In the genomic region with DNA sequence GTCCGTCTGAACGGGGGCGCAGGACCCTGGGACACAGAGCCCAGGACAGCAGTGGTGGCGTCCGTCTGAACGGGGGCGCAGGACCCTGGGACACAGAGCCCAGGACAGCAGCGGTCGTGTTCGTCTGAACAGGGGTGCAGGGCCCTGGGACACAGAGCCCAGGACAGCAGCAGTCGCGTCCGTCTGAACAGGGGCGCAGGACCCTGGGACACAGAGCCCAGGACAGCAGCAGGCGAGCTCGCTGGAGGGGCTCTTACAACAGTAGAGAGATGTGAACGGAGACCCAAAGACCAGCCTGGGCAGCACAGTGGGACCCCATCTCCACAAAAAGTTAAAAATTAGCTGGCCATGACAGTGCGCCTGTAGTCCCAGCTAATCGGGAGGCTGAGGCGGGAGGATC, we compare ENCODE assay signal across 32 cellular contexts. TPM values are rescaled to one million over a fixed set of nuclear protein-coding genes. Genes with fewer than 3 reads are reported as not detected.
"Had no signal": no experiment of that assay in that cellular context is flagged by ENCODE, and none has a peak within 500 bp of the region (broad histone marks: within the 10 kb centered on the region; RNA-seq: fewer than 3 reads in every experiment).

No MANE protein-coding gene starts in this region.

- H3K27me3 ChIP-seq: adrenal gland, ascending aorta, breast epithelium, cardiac muscle cell, esophagus muscularis mucosa, foreskin keratinocyte, gastrocnemius medialis had no signal

- H3K36me3 ChIP-seq: breast epithelium had no signal

- H3K4me3 Mint-ChIP-seq: activated CD4-positive, alpha-beta memory T cell treated with anti-CD3 and anti-CD28 coated beads, Interleukin-2, amount 10 ng/mL, durations not matched to agents 7 days and 5 days; activated CD4-positive, alpha-beta T cell treated with anti-CD3 and anti-CD28 coated beads, Interleukin-2, amount 10 ng/mL, durations not matched to agents 7 days and 5 days; activated naive CD4-positive, alpha-beta T cell treated with anti-CD3 and anti-CD28 coated beads, Interleukin-2, amount 50 U/mL, for 24 hours; activated naive CD8-positive, alpha-beta T cell treated with anti-CD3 and anti-CD28 coated beads for 36 hours; activated naive CD8-positive, alpha-beta T cell treated with anti-CD3 and anti-CD28 coated beads, Interleukin-2, amount 50 U/mL, for 24 hours; activated T-cell treated with anti-CD3 and anti-CD28 coated beads, Interleukin-2, amount 50 U/mL, for 24 hours; activated T-cell treated with anti-CD3 and anti-CD28 coated beads, Interleukin-2, amount 50 U/mL, for 72 hours; brain; effector memory CD8-positive, alpha-beta T cell had no signal

- H3K27ac ChIP-seq: adrenal gland, ascending aorta, breast epithelium, cardiac muscle cell, esophagus muscularis mucosa, foreskin keratinocyte, gastrocnemius medialis had no signal

- H3K4me3 ChIP-seq: adrenal gland, ascending aorta, breast epithelium, cardiac muscle cell, esophagus muscularis mucosa, gastrocnemius medialis had no signal

- H3K27ac Mint-ChIP-seq: activated CD4-positive, alpha-beta memory T cell treated with anti-CD3 and anti-CD28 coated beads, Interleukin-2, amount 10 ng/mL, durations not matched to agents 7 days and 5 days; activated CD4-positive, alpha-beta T cell treated with anti-CD3 and anti-CD28 coated beads, Interleukin-2, amount 10 ng/mL, durations not matched to agents 7 days and 5 days; activated naive CD4-positive, alpha-beta T cell treated with anti-CD3 and anti-CD28 coated beads, Interleukin-2, amount 50 U/mL, for 24 hours; activated naive CD8-positive, alpha-beta T cell treated with anti-CD3 and anti-CD28 coated beads for 36 hours; activated naive CD8-positive, alpha-beta T cell treated with anti-CD3 and anti-CD28 coated beads, Interleukin-2, amount 50 U/mL, for 24 hours; activated T-cell treated with anti-CD3 and anti-CD28 coated beads, Interleukin-2, amount 50 U/mL, for 24 hours; activated T-cell treated with anti-CD3 and anti-CD28 coated beads, Interleukin-2, amount 50 U/mL, for 72 hours; brain had no signal

- DNase-seq: activated CD4-positive, alpha-beta memory T cell treated with anti-CD3 and anti-CD28 coated beads, Interleukin-2, amount 10 ng/mL, durations not matched to agents 7 days and 5 days; activated CD4-positive, alpha-beta T cell treated with anti-CD3 and anti-CD28 coated beads for 1 hour; activated CD4-positive, alpha-beta T cell treated with anti-CD3 and anti-CD28 coated beads for 4 hours; activated CD4-positive, alpha-beta T cell treated with anti-CD3 and anti-CD28 coated beads, Interleukin-2, amount 10 ng/mL, durations not matched to agents 7 days and 5 days; activated CD4-positive, alpha-beta T cell treated with anti-CD3 and anti-CD28 coated beads, Interleukin-2, amount 50 U/mL, for 4 hours; activated CD8-positive, alpha-beta memory T cell treated with anti-CD3 and anti-CD28 coated beads, Interleukin-2, amount 50 U/mL, for 48 hours; activated gamma-delta T cell; activated naive CD4-positive, alpha-beta T cell; activated naive CD8-positive, alpha-beta T cell treated with anti-CD3 and anti-CD28 coated beads for 36 hours; activated naive CD8-positive, alpha-beta T cell treated with anti-CD3 and anti-CD28 coated beads, Interleukin-2, amount 50 U/mL, for 24 hours; activated T-cell treated with anti-CD3 and anti-CD28 coated beads for 4 hours; activated T-cell treated with anti-CD3 and anti-CD28 coated beads, Interleukin-2, amount 50 U/mL, for 24 hours; activated T-cell treated with anti-CD3 and anti-CD28 coated beads, Interleukin-2, amount 50 U/mL, for 72 hours; adrenal gland; amygdala; central memory CD4-positive, alpha-beta T cell; cerebellar nuclear complex; cortex of kidney; dermis blood vessel endothelial cell; effector CD4-positive, alpha-beta T cell; effector memory CD8-positive, alpha-beta T cell; erythroblast; foreskin keratinocyte; gastrocnemius medialis; glutamatergic neuron; T-helper 2 cell had no signal

- ATAC-seq: activated naive CD8-positive, alpha-beta T cell treated with anti-CD3 and anti-CD28 coated beads, Interleukin-2, amount 50 U/mL, for 24 hours; activated T-cell treated with anti-CD3 and anti-CD28 coated beads, Interleukin-2, amount 50 U/mL, for 72 hours; effector memory CD8-positive, alpha-beta T cell; foreskin keratinocyte; gastrocnemius medialis had no signal

- H3K4me1 ChIP-seq: adrenal gland, ascending aorta, breast epithelium, esophagus muscularis mucosa, foreskin keratinocyte, gastrocnemius medialis had no signal

- H3K4me1 Mint-ChIP-seq: activated CD4-positive, alpha-beta memory T cell treated with anti-CD3 and anti-CD28 coated beads, Interleukin-2, amount 10 ng/mL, durations not matched to agents 7 days and 5 days; activated CD4-positive, alpha-beta T cell treated with anti-CD3 and anti-CD28 coated beads, Interleukin-2, amount 10 ng/mL, durations not matched to agents 7 days and 5 days; activated naive CD4-positive, alpha-beta T cell treated with anti-CD3 and anti-CD28 coated beads, Interleukin-2, amount 50 U/mL, for 24 hours; activated naive CD8-positive, alpha-beta T cell treated with anti-CD3 and anti-CD28 coated beads for 36 hours; activated naive CD8-positive, alpha-beta T cell treated with anti-CD3 and anti-CD28 coated beads, Interleukin-2, amount 50 U/mL, for 24 hours; brain had no signal

- H3K9me3 Mint-ChIP-seq: activated naive CD4-positive, alpha-beta T cell treated with anti-CD3 and anti-CD28 coated beads, Interleukin-2, amount 50 U/mL, for 24 hours had no signal

- H3K27me3 Mint-ChIP-seq: activated CD4-positive, alpha-beta memory T cell treated with anti-CD3 and anti-CD28 coated beads, Interleukin-2, amount 10 ng/mL, durations not matched to agents 7 days and 5 days; activated CD4-positive, alpha-beta T cell treated with anti-CD3 and anti-CD28 coated beads, Interleukin-2, amount 10 ng/mL, durations not matched to agents 7 days and 5 days; activated naive CD4-positive, alpha-beta T cell treated with anti-CD3 and anti-CD28 coated beads, Interleukin-2, amount 50 U/mL, for 24 hours; activated naive CD8-positive, alpha-beta T cell treated with anti-CD3 and anti-CD28 coated beads for 36 hours; activated naive CD8-positive, alpha-beta T cell treated with anti-CD3 and anti-CD28 coated beads, Interleukin-2, amount 50 U/mL, for 24 hours; activated T-cell treated with anti-CD3 and anti-CD28 coated beads, Interleukin-2, amount 50 U/mL, for 24 hours; brain; effector memory CD8-positive, alpha-beta T cell had no signal

- H3K9me3 ChIP-seq: adrenal gland, ascending aorta, breast epithelium, esophagus muscularis mucosa, gastrocnemius medialis had no signal

RNA-seq across cellular contexts. Expression of gene SOX8, which starts 51.5 kb away (rescaled TPM):
- total RNA-seq: foreskin keratinocyte had no signal
- polyA plus RNA-seq: foreskin keratinocyte had no signal
